In genomic region chr18:35756506-35757117, GRCh38 we compare ENCODE assay signal across 9 cellular contexts.
DNase-seq lines count a peak whose midpoint lies in the region; ATAC-seq, FAIRE-seq and TF ChIP-seq lines count a peak whose summit lies in the region.
"Had no signal": no experiment of that assay in that cellular context is flagged by ENCODE, and none has a peak within 500 bp of the region (broad histone marks: within the 10 kb centered on the region; RNA-seq: fewer than 3 reads in every experiment).

No MANE protein-coding gene starts in this region.

- H3K36me3 ChIP-seq in HUES6 (ENCODE audit: control insufficient read depth, insufficient read depth, low read length) (peaks cover 9% of the 10 kb centered on the region), neural progenitor cell (no peaks in the 10 kb centered on the region), upper lobe of left lung (no peaks in the 10 kb centered on the region)

- no peak for FAIRE-seq in A549 (lab: Jason Lieb, UNC)

- H3K9me3 Mint-ChIP-seq in activated T-cell treated with anti-CD3 and anti-CD28 coated beads, Interleukin-2, amount 50 U/mL, for 4 hours: no peaks in the 10 kb centered on the region
- H3K9me3 Mint-ChIP-seq in neural progenitor cell: peaks cover 13% of the 10 kb centered on the region

- peak; percentile 76 to 87; a peak in 5 of 6 replicates for ATAC-seq in A549
- ATAC-seq in GM18511 (IDR thresholded peaks at IDR 0.05; ENCODE audit: unreplicated experiment): peak; percentile 80
- peak; percentile 58 to 69 for ATAC-seq in activated T-cell treated with anti-CD3 and anti-CD28 coated beads, Interleukin-2, amount 50 U/mL, for 4 hours
- peak; percentile 68 to 82 for ATAC-seq in upper lobe of left lung (ENCODE audit: low FRiP score in 2 of 2)

- peaks cover 25% of the 10 kb centered on the region for H3K27me3 Mint-ChIP-seq in activated T-cell treated with anti-CD3 and anti-CD28 coated beads, Interleukin-2, amount 50 U/mL, for 4 hours (ENCODE audit: low read depth)
- peaks cover 2% of the 10 kb centered on the region for H3K27me3 Mint-ChIP-seq in neural progenitor cell (ENCODE audit: insufficient read depth, low read depth)

- H3K27ac Mint-ChIP-seq in neural progenitor cell: no peak overlapping the region

- no peaks in the 10 kb centered on the region for H3K79me2 ChIP-seq in neural progenitor cell (ENCODE audit: low read depth)

- TF ChIP-seq CTCF in A549 (IDR thresholded peaks at IDR 0.05): peak; percentile 73
- peak; percentile 71 for TF ChIP-seq CTCF in fibroblast of pulmonary artery (IDR thresholded peaks at IDR 0.05; ENCODE audit: low read length, missing control alignments)
- peak; percentile 93 for TF ChIP-seq CTCF in neural progenitor cell (IDR thresholded peaks at IDR 0.05)
- peak; percentile 55 to 81 (median 65) for TF ChIP-seq CTCF in upper lobe of left lung (IDR thresholded peaks at IDR 0.05)

- POLR2A ChIA-PET in A549 (lab: Yijun Ruan, JAX): no interaction called here

- WGBS in A549 (ENCODE audit: missing lambda C conversion rate): 8% methylated on average over 5 of the region's 5 CpGs
- 26% methylated on average over 5 of the region's 5 CpGs for WGBS in upper lobe of left lung, 2 donors

- no peak overlapping the region for H3K4me3 ChIP-seq in A549
- H3K4me3 ChIP-seq in HUES6 (ENCODE audit: low read depth, low read length): no peak overlapping the region
- H3K4me3 ChIP-seq in fibroblast of pulmonary artery (replicated peaks; ENCODE audit: low read depth, low read length): no peak overlapping the region
- H3K4me3 ChIP-seq in neural progenitor cell: no peak overlapping the region
- H3K4me3 ChIP-seq in upper lobe of left lung: no peak overlapping the region
- H3K4me3 ChIP-seq: skin epidermis had no signal

- H3K4me2 ChIP-seq in A549: no peak overlapping the region
- no peak overlapping the region for H3K4me2 ChIP-seq in neural progenitor cell

- peak overlapping the region; percentile 73 for H2AFZ ChIP-seq in neural progenitor cell (replicated peaks)

- no peaks in the 10 kb centered on the region for H3F3A ChIP-seq in neural progenitor cell (ENCODE audit: low read depth)

- no peaks in the 10 kb centered on the region for H3K4me1 ChIP-seq in A549
- peaks cover 11% of the 10 kb centered on the region; the same call in 1 of the 2 replicates for H3K4me1 ChIP-seq in HUES6 (ENCODE audit: control insufficient read depth, insufficient read depth, low read length)
- H3K4me1 ChIP-seq in neural progenitor cell: no peaks in the 10 kb centered on the region
- no peaks in the 10 kb centered on the region for H3K4me1 ChIP-seq in upper lobe of left lung

- no peaks in the 10 kb centered on the region for H3K36me3 Mint-ChIP-seq in activated T-cell treated with anti-CD3 and anti-CD28 coated beads, Interleukin-2, amount 50 U/mL, for 4 hours (ENCODE audit: insufficient read depth)
- H3K36me3 Mint-ChIP-seq in neural progenitor cell: peaks cover 2% of the 10 kb centered on the region

- peak; percentile 79 to 81 for TF ChIP-seq RAD21 in A549 (conservative IDR thresholded peaks at IDR 0.05 in 1 of 2, IDR thresholded peaks at IDR 0.05 in 1 of 2)

- CTCF ChIA-PET in A549 (lab: Yijun Ruan, JAX): interaction anchor here (0.6 to 2.9 kb wide), 19 partner anchors 11 to 536 kb away, joined by 3 to 13 read pairs (median 3); no protein-coding TSS in a partner anchor

- no peaks in the 10 kb centered on the region for H3K27me3 ChIP-seq in HUES6 (ENCODE audit: control insufficient read depth, insufficient read depth, low read length)
- H3K27me3 ChIP-seq in neural progenitor cell: no peaks in the 10 kb centered on the region
- no peaks in the 10 kb centered on the region for H3K27me3 ChIP-seq in upper lobe of left lung

- no peak overlapping the region for H3K4me3 Mint-ChIP-seq in activated T-cell treated with anti-CD3 and anti-CD28 coated beads, Interleukin-2, amount 50 U/mL, for 4 hours
- no peak overlapping the region for H3K4me3 Mint-ChIP-seq in neural progenitor cell

- TF ChIP-seq EP300 in A549 (IDR thresholded peaks at IDR 0.05) (no peak), upper lobe of left lung (IDR thresholded peaks at IDR 0.05) (no peak)

- H3K27ac ChIP-seq in A549 (no peak overlapping the region), HUES6 (ENCODE audit: low read depth, low read length) (peak overlapping the region; percentile 66), neural progenitor cell (no peak overlapping the region), upper lobe of left lung (no peak overlapping the region)
- H3K27ac ChIP-seq: skin epidermis had no signal

- DNase-seq in A549 (ENCODE audit: low read depth in 1 of 2, low spot score in 1 of 2): peak; percentile 16 to 40
- peak; percentile 44 for DNase-seq in NOMO-1 treated with dmso at 0.1 percent for 144 hours (lab: John Stamatoyannopoulos, UW; ENCODE audit: unreplicated experiment)
- DNase-seq in activated T-cell treated with anti-CD3 and anti-CD28 coated beads, Interleukin-2, amount 50 U/mL, for 4 hours: peak; percentile 26
- DNase-seq in fibroblast of pulmonary artery (ENCODE audit: low read depth): peak; percentile 73
- DNase-seq in neural progenitor cell (ENCODE audit: low spot score): peak; percentile 80
- DNase-seq in upper lobe of left lung: peak in 1 of 2 donors; percentile 41

- no peak overlapping the region for H3K9ac ChIP-seq in HUES6 (ENCODE audit: low read length)
- no peak overlapping the region for H3K9ac ChIP-seq in neural progenitor cell

- no peaks in the 10 kb centered on the region for H3K9me3 ChIP-seq in A549
- H3K9me3 ChIP-seq in HUES6 (ENCODE audit: control insufficient read depth, insufficient read depth, low read depth, low read length): peaks cover 31% of the 10 kb centered on the region
- H3K9me3 ChIP-seq in neural progenitor cell (ENCODE audit: low read depth): peaks cover 8% of the 10 kb centered on the region
- H3K9me3 ChIP-seq in upper lobe of left lung: no peaks in the 10 kb centered on the region

- no peak for TF ChIP-seq POLR2A in A549 (IDR thresholded peaks at IDR 0.05; ENCODE audit: low read length)
- no peak for TF ChIP-seq POLR2A in upper lobe of left lung (IDR thresholded peaks at IDR 0.05)

- no peaks in the 10 kb centered on the region for H4K20me1 ChIP-seq in neural progenitor cell (ENCODE audit: low read depth)

- no peaks in the 10 kb centered on the region for H3K4me1 Mint-ChIP-seq in activated T-cell treated with anti-CD3 and anti-CD28 coated beads, Interleukin-2, amount 50 U/mL, for 4 hours (ENCODE audit: low read depth)
- no peaks in the 10 kb centered on the region for H3K4me1 Mint-ChIP-seq in neural progenitor cell

TF ChIP-seq in A549, 52 proteins besides CTCF, POLR2A, EP300 and RAD21:
- TF ChIP-seq ZNF302 (CRISPR knock-in tag; IDR thresholded peaks at IDR 0.05) (no peak), SMC3 (IDR thresholded peaks at IDR 0.05) (peak; percentile 63), KDM1A (IDR thresholded peaks at IDR 0.05; ENCODE audit: low read depth) (no peak), EHMT2 (IDR thresholded peaks at IDR 0.05; ENCODE audit: low read depth) (no peak)
